In the genomic region with DNA sequence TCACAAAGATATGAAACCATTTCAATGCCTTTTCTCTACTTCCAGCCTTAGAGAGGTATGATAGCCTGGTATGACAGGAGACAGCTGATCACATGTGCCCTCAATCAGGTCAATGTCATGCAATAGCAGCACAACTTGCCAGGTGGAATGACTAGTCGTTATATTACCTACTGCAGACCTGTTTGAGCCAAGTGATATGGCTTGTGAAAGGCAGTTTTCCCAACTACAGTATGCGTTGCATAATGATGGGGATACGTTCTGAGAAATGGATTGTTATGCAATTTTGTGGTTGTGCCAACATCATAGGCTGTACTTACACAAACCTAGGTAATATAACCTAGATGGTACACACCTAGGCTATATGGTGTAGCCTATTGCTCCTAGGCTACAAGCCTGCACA, we compare ENCODE assay signal across 28 cellular contexts.
"Had no signal": no experiment of that assay in that cellular context is flagged by ENCODE, and none has a peak within 500 bp of the region (broad histone marks: within the 10 kb centered on the region; RNA-seq: fewer than 3 reads in every experiment).

No MANE protein-coding gene starts in this region.

- H3K4me1 ChIP-seq: adrenal gland, body of pancreas had no signal

- H3K4me1 Mint-ChIP-seq: activated CD4-positive, alpha-beta T cell treated with anti-CD3 and anti-CD28 coated beads, Interleukin-2, amount 10 ng/mL, durations not matched to agents 24 days and 14 days had no signal

- H3K27ac Mint-ChIP-seq: activated CD4-positive, alpha-beta T cell treated with anti-CD3 and anti-CD28 coated beads, Interleukin-2, amount 10 ng/mL, durations not matched to agents 24 days and 14 days; activated CD8-positive, alpha-beta T cell treated with anti-CD3 and anti-CD28 coated beads for 36 hours; activated naive CD4-positive, alpha-beta T cell treated with anti-CD3 and anti-CD28 coated beads for 36 hours; activated naive CD4-positive, alpha-beta T cell treated with anti-CD3 and anti-CD28 coated beads, Interleukin-2, amount 50 U/mL, for 72 hours had no signal

- ATAC-seq: activated CD8-positive, alpha-beta T cell treated with anti-CD3 and anti-CD28 coated beads for 36 hours; activated naive CD4-positive, alpha-beta T cell treated with anti-CD3 and anti-CD28 coated beads, Interleukin-2, amount 50 U/mL, for 72 hours; body of pancreas; Right ventricle myocardium inferior; SK-N-SH treated with all-trans-retinoic acid at 6 μM for 48 hours had no signal

- H3K4me3 Mint-ChIP-seq: activated CD4-positive, alpha-beta T cell treated with anti-CD3 and anti-CD28 coated beads, Interleukin-2, amount 10 ng/mL, durations not matched to agents 24 days and 14 days; activated CD8-positive, alpha-beta T cell treated with anti-CD3 and anti-CD28 coated beads for 36 hours; activated naive CD4-positive, alpha-beta T cell treated with anti-CD3 and anti-CD28 coated beads for 36 hours had no signal

- H3K36me3 Mint-ChIP-seq: activated naive CD4-positive, alpha-beta T cell treated with anti-CD3 and anti-CD28 coated beads, Interleukin-2, amount 50 U/mL, for 72 hours had no signal

- DNase-seq: activated CD4-positive, alpha-beta T cell treated with anti-CD3 and anti-CD28 coated beads, Interleukin-2, amount 10 ng/mL, durations not matched to agents 24 days and 14 days; activated CD4-positive, alpha-beta T cell treated with anti-CD3 and anti-CD28 coated beads, Interleukin-2, amount 50 U/mL, for 4 hours; activated CD8-positive, alpha-beta T cell treated with anti-CD3 and anti-CD28 coated beads for 36 hours; activated gamma-delta T cell treated with Interleukin-2 at 50 U/mL for 16 hours; activated naive CD4-positive, alpha-beta T cell treated with anti-CD3 and anti-CD28 coated beads for 36 hours; activated T-cell treated with anti-CD3 and anti-CD28 coated beads, Interleukin-2, amount 50 U/mL, for 1 hour; adrenal gland; body of pancreas; central memory CD4-positive, alpha-beta T cell; MV-4-11; NCI-H1092 treated with DMSO at 0.1 percent for 48 hours; NCI-H1417; NCI-H146; NCI-H187; NCI-H2029 treated with DMSO at 0.1 percent for 48 hours; NCI-H2107; NCI-H2171; NCI-H510A; NCI-H526; NCI-H748 treated with DMSO at 0.1 percent for 48 hours; NK-92 treated with Interleukin-12 subunit alpha and Interleukin-12 subunit beta, amount 100 ng/mL, for 24 hours; PC-9; SIG-M5; T1000; WERI-Rb-1 had no signal

- H3K36me3 ChIP-seq: adrenal gland, WERI-Rb-1 had no signal

- H3K9me3 Mint-ChIP-seq: activated CD4-positive, alpha-beta T cell treated with anti-CD3 and anti-CD28 coated beads, Interleukin-2, amount 10 ng/mL, durations not matched to agents 24 days and 14 days; activated CD8-positive, alpha-beta T cell treated with anti-CD3 and anti-CD28 coated beads for 36 hours; activated naive CD4-positive, alpha-beta T cell treated with anti-CD3 and anti-CD28 coated beads for 36 hours; activated naive CD4-positive, alpha-beta T cell treated with anti-CD3 and anti-CD28 coated beads, Interleukin-2, amount 50 U/mL, for 72 hours had no signal

- H3K27me3 ChIP-seq: adrenal gland, body of pancreas had no signal

- H3K4me3 ChIP-seq: adrenal gland, body of pancreas, PC-9 had no signal

- H3K9me3 ChIP-seq: adrenal gland, body of pancreas had no signal
